Comparison of ENCODE assay signal across 28 cellular contexts in genomic region chr2:42996528-42996927, GRCh38.
"Had no signal": no experiment of that assay in that cellular context is flagged by ENCODE, and none has a peak within 500 bp of the region (broad histone marks: within the 10 kb centered on the region; RNA-seq: fewer than 3 reads in every experiment).

No MANE protein-coding gene starts in this region.

- H3K27me3 ChIP-seq: brain microvascular endothelial cell, dorsolateral prefrontal cortex, esophagus squamous epithelium, gastroesophageal sphincter, heart right ventricle had no signal

- H3K4me3 ChIP-seq: coronary artery, dorsolateral prefrontal cortex, esophagus squamous epithelium, gastroesophageal sphincter, heart right ventricle had no signal

- H3K4me1 Mint-ChIP-seq: activated CD4-positive, alpha-beta memory T cell treated with anti-CD3 and anti-CD28 coated beads, Interleukin-2, amount 10 ng/mL, durations not matched to agents 7 days and 5 days; activated CD4-positive, alpha-beta T cell treated with anti-CD3 and anti-CD28 coated beads for 36 hours; activated CD4-positive, alpha-beta T cell treated with anti-CD3 and anti-CD28 coated beads, Interleukin-2, amount 10 ng/mL, durations not matched to agents 24 days and 14 days; activated naive CD4-positive, alpha-beta T cell treated with anti-CD3 and anti-CD28 coated beads, Interleukin-2, amount 10 ng/mL, durations not matched to agents 7 days and 5 days; activated naive CD8-positive, alpha-beta T cell treated with anti-CD3 and anti-CD28 coated beads, Interleukin-2, amount 10 ng/mL, durations not matched to agents 7 days and 5 days had no signal

- H3K36me3 Mint-ChIP-seq: activated naive CD4-positive, alpha-beta T cell treated with anti-CD3 and anti-CD28 coated beads, Interleukin-2, amount 10 ng/mL, durations not matched to agents 7 days and 5 days; activated naive CD4-positive, alpha-beta T cell treated with anti-CD3 and anti-CD28 coated beads, Interleukin-2, amount 50 U/mL, for 72 hours; activated naive CD8-positive, alpha-beta T cell treated with anti-CD3 and anti-CD28 coated beads, Interleukin-2, amount 10 ng/mL, durations not matched to agents 7 days and 5 days had no signal

- H3K4me1 ChIP-seq: gastroesophageal sphincter, heart right ventricle had no signal

- H3K27me3 Mint-ChIP-seq: activated CD4-positive, alpha-beta T cell treated with anti-CD3 and anti-CD28 coated beads for 36 hours; activated naive CD8-positive, alpha-beta T cell treated with anti-CD3 and anti-CD28 coated beads, Interleukin-2, amount 10 ng/mL, durations not matched to agents 7 days and 5 days; activated T-cell treated with anti-CD3 and anti-CD28 coated beads, Interleukin-2, amount 50 U/mL, for 24 hours; dendritic cell treated with granulocyte-macrophage colony-stimulating factor and Interleukin-4, amounts not matched to agents 40 ng/mL and 50 ng/mL, for 4 days had no signal

- H3K9me3 ChIP-seq: esophagus squamous epithelium had no signal

- H3K27ac Mint-ChIP-seq: activated CD4-positive, alpha-beta memory T cell treated with anti-CD3 and anti-CD28 coated beads, Interleukin-2, amount 10 ng/mL, durations not matched to agents 7 days and 5 days; activated CD4-positive, alpha-beta T cell treated with anti-CD3 and anti-CD28 coated beads for 36 hours; activated CD4-positive, alpha-beta T cell treated with anti-CD3 and anti-CD28 coated beads, Interleukin-2, amount 10 ng/mL, durations not matched to agents 24 days and 14 days; activated naive CD4-positive, alpha-beta T cell treated with anti-CD3 and anti-CD28 coated beads, Interleukin-2, amount 10 ng/mL, durations not matched to agents 7 days and 5 days; activated naive CD4-positive, alpha-beta T cell treated with anti-CD3 and anti-CD28 coated beads, Interleukin-2, amount 50 U/mL, for 72 hours; activated naive CD8-positive, alpha-beta T cell treated with anti-CD3 and anti-CD28 coated beads, Interleukin-2, amount 10 ng/mL, durations not matched to agents 7 days and 5 days; activated T-cell treated with anti-CD3 and anti-CD28 coated beads, Interleukin-2, amount 50 U/mL, for 24 hours; activated T-cell treated with anti-CD3 and anti-CD28 coated beads, Interleukin-2, amount 50 U/mL, for 72 hours; dendritic cell treated with granulocyte-macrophage colony-stimulating factor and Interleukin-4, amounts not matched to agents 40 ng/mL and 50 ng/mL, for 4 days; endodermal cell had no signal

- H3K36me3 ChIP-seq: brain microvascular endothelial cell, esophagus squamous epithelium, gastroesophageal sphincter, heart right ventricle had no signal

- ATAC-seq: activated CD4-positive, alpha-beta T cell treated with anti-CD3 and anti-CD28 coated beads for 36 hours; activated naive CD4-positive, alpha-beta T cell treated with anti-CD3 and anti-CD28 coated beads, Interleukin-2, amount 50 U/mL, for 72 hours; activated T-cell treated with anti-CD3 and anti-CD28 coated beads, Interleukin-2, amount 50 U/mL, for 72 hours; gastroesophageal sphincter; heart right ventricle had no signal

- H3K4me3 Mint-ChIP-seq: activated CD4-positive, alpha-beta memory T cell treated with anti-CD3 and anti-CD28 coated beads, Interleukin-2, amount 10 ng/mL, durations not matched to agents 7 days and 5 days; activated CD4-positive, alpha-beta T cell treated with anti-CD3 and anti-CD28 coated beads for 36 hours; activated CD4-positive, alpha-beta T cell treated with anti-CD3 and anti-CD28 coated beads, Interleukin-2, amount 10 ng/mL, durations not matched to agents 24 days and 14 days; activated naive CD4-positive, alpha-beta T cell treated with anti-CD3 and anti-CD28 coated beads, Interleukin-2, amount 10 ng/mL, durations not matched to agents 7 days and 5 days; activated naive CD8-positive, alpha-beta T cell treated with anti-CD3 and anti-CD28 coated beads, Interleukin-2, amount 10 ng/mL, durations not matched to agents 7 days and 5 days; activated T-cell treated with anti-CD3 and anti-CD28 coated beads, Interleukin-2, amount 50 U/mL, for 24 hours; activated T-cell treated with anti-CD3 and anti-CD28 coated beads, Interleukin-2, amount 50 U/mL, for 72 hours; dendritic cell treated with granulocyte-macrophage colony-stimulating factor and Interleukin-4, amounts not matched to agents 40 ng/mL and 50 ng/mL, for 4 days; endodermal cell had no signal

- H3K27ac ChIP-seq: brain microvascular endothelial cell, coronary artery, gastroesophageal sphincter, heart right ventricle had no signal

- DNase-seq: activated CD4-positive, alpha-beta memory T cell treated with anti-CD3 and anti-CD28 coated beads, Interleukin-2, amount 10 ng/mL, durations not matched to agents 7 days and 5 days; activated CD4-positive, alpha-beta T cell treated with anti-CD3 and anti-CD28 coated beads for 36 hours; activated CD4-positive, alpha-beta T cell treated with anti-CD3 and anti-CD28 coated beads, Interleukin-2, amount 10 ng/mL, durations not matched to agents 24 days and 14 days; activated CD4-positive, CD25-positive, alpha-beta regulatory T cell; activated CD4-positive, CD25-positive, alpha-beta regulatory T cell treated with anti-CD3 and anti-CD28 coated beads, Interleukin-2, amount 50 U/mL, for 72 hours; activated CD8-positive, alpha-beta memory T cell treated with anti-CD3 and anti-CD28 coated beads, Interleukin-2, amount 50 U/mL, for 48 hours; activated gamma-delta T cell; activated naive CD4-positive, alpha-beta T cell; activated naive CD4-positive, alpha-beta T cell treated with anti-CD3 and anti-CD28 coated beads, Interleukin-2, amount 10 ng/mL, durations not matched to agents 7 days and 5 days; activated naive CD8-positive, alpha-beta T cell treated with anti-CD3 and anti-CD28 coated beads, Interleukin-2, amount 10 ng/mL, durations not matched to agents 7 days and 5 days; activated T-cell treated with anti-CD3 and anti-CD28 coated beads for 4 hours; activated T-cell treated with anti-CD3 and anti-CD28 coated beads, Interleukin-2, amount 50 U/mL, for 24 hours; activated T-cell treated with anti-CD3 and anti-CD28 coated beads, Interleukin-2, amount 50 U/mL, for 72 hours; brain microvascular endothelial cell; caudate nucleus; cerebellar nuclear complex; dorsolateral prefrontal cortex; effector memory CD4-positive, alpha-beta T cell; endodermal cell; erythroblast; esophagus squamous epithelium; foreskin melanocyte; heart right ventricle; T-helper 2 cell had no signal

- H3K9me3 Mint-ChIP-seq: activated CD4-positive, alpha-beta memory T cell treated with anti-CD3 and anti-CD28 coated beads, Interleukin-2, amount 10 ng/mL, durations not matched to agents 7 days and 5 days; activated naive CD4-positive, alpha-beta T cell treated with anti-CD3 and anti-CD28 coated beads, Interleukin-2, amount 10 ng/mL, durations not matched to agents 7 days and 5 days; activated naive CD4-positive, alpha-beta T cell treated with anti-CD3 and anti-CD28 coated beads, Interleukin-2, amount 50 U/mL, for 72 hours had no signal
